Comparison of ENCODE assay signal across 22 cellular contexts in genomic region chr1:115815694-115816093, GRCh38. TPM values are rescaled to one million over a fixed set of nuclear protein-coding genes. Genes with fewer than 3 reads are reported as not detected.
"Had no signal": no experiment of that assay in that cellular context is flagged by ENCODE, and none has a peak within 500 bp of the region (broad histone marks: within the 10 kb centered on the region; RNA-seq: fewer than 3 reads in every experiment).

No MANE protein-coding gene starts in this region.

- H3K27ac Mint-ChIP-seq: activated CD4-positive, alpha-beta memory T cell treated with anti-CD3 and anti-CD28 coated beads for 36 hours; activated naive CD8-positive, alpha-beta T cell treated with anti-CD3 and anti-CD28 coated beads, Interleukin-2, amount 10 ng/mL, durations not matched to agents 7 days and 5 days; natural killer cell treated with Interleukin-12 subunit alpha and Interleukin-12 subunit beta and Interleukin-15 and Interleukin-18, amount 100 ng/mL, for 72 hours; stimulated activated naive CD8-positive, alpha-beta T cell treated with anti-CD3 and anti-CD28 coated beads, Interleukin-15, Interleukin-2, amounts not matched to agents 100 ng/mL and 50 ng/mL, for 24 hours had no signal

- H3K27ac ChIP-seq: cardiac muscle cell, gastrocnemius medialis, ovary, prostate gland, tibial artery had no signal

- H3K27me3 ChIP-seq: cardiac muscle cell, gastrocnemius medialis, ovary, tibial artery had no signal

- H3K4me1 ChIP-seq: gastrocnemius medialis had no signal

- H3K36me3 ChIP-seq: cardiac muscle cell, gastrocnemius medialis, ovary, prostate gland, tibial artery had no signal

- H3K9me3 Mint-ChIP-seq: activated CD4-positive, alpha-beta memory T cell treated with anti-CD3 and anti-CD28 coated beads for 36 hours; activated naive CD8-positive, alpha-beta T cell treated with anti-CD3 and anti-CD28 coated beads, Interleukin-2, amount 10 ng/mL, durations not matched to agents 7 days and 5 days; natural killer cell treated with Interleukin-12 subunit alpha and Interleukin-12 subunit beta and Interleukin-15 and Interleukin-18, amount 100 ng/mL, for 72 hours; stimulated activated naive CD8-positive, alpha-beta T cell treated with anti-CD3 and anti-CD28 coated beads, Interleukin-15, Interleukin-2, amounts not matched to agents 100 ng/mL and 50 ng/mL, for 24 hours had no signal

- H3K9me3 ChIP-seq: gastrocnemius medialis, ovary, prostate gland, tibial artery had no signal

- H3K4me3 ChIP-seq: cardiac muscle cell, gastrocnemius medialis, lung, ovary, prostate gland, tibial artery had no signal

- H3K4me1 Mint-ChIP-seq: activated naive CD8-positive, alpha-beta T cell treated with anti-CD3 and anti-CD28 coated beads, Interleukin-2, amount 10 ng/mL, durations not matched to agents 7 days and 5 days had no signal

- H3K4me3 Mint-ChIP-seq: activated CD4-positive, alpha-beta memory T cell treated with anti-CD3 and anti-CD28 coated beads for 36 hours; activated naive CD8-positive, alpha-beta T cell treated with anti-CD3 and anti-CD28 coated beads, Interleukin-2, amount 10 ng/mL, durations not matched to agents 7 days and 5 days; natural killer cell treated with Interleukin-12 subunit alpha and Interleukin-12 subunit beta and Interleukin-15 and Interleukin-18, amount 100 ng/mL, for 72 hours; stimulated activated naive CD8-positive, alpha-beta T cell treated with anti-CD3 and anti-CD28 coated beads, Interleukin-15, Interleukin-2, amounts not matched to agents 100 ng/mL and 50 ng/mL, for 24 hours had no signal

- DNase-seq: activated CD4-positive, alpha-beta memory T cell treated with anti-CD3 and anti-CD28 coated beads for 36 hours; activated CD4-positive, alpha-beta T cell treated with anti-CD3 and anti-CD28 coated beads for 48 hours; activated naive CD4-positive, alpha-beta T cell treated with Interleukin-2 at 50 U/mL for 16 hours; activated naive CD8-positive, alpha-beta T cell treated with anti-CD3 and anti-CD28 coated beads, Interleukin-2, amount 10 ng/mL, durations not matched to agents 7 days and 5 days; activated T-cell treated with anti-CD3 and anti-CD28 coated beads, Interleukin-2, amount 50 U/mL, for 48 hours; amygdala; gastrocnemius medialis; islet precursor cell; ovary; right cardiac atrium; stimulated activated CD4-positive, alpha-beta T cell treated with anti-CD3 and anti-CD28 coated beads, Interleukin-12 subunit alpha, Interleukin-12 subunit beta, amount 100 ng/mL, for 4 hours; stimulated activated CD4-positive, alpha-beta T cell treated with anti-CD3 and anti-CD28 coated beads, Interleukin-4, amount 100 ng/mL, for 4 hours; substantia nigra; tibial artery had no signal

- H3K36me3 Mint-ChIP-seq: activated CD4-positive, alpha-beta memory T cell treated with anti-CD3 and anti-CD28 coated beads for 36 hours; activated naive CD8-positive, alpha-beta T cell treated with anti-CD3 and anti-CD28 coated beads, Interleukin-2, amount 10 ng/mL, durations not matched to agents 7 days and 5 days; natural killer cell treated with Interleukin-12 subunit alpha and Interleukin-12 subunit beta and Interleukin-15 and Interleukin-18, amount 100 ng/mL, for 72 hours had no signal

- ATAC-seq: natural killer cell treated with Interleukin-12 subunit alpha and Interleukin-12 subunit beta and Interleukin-15 and Interleukin-18, amount 100 ng/mL, for 72 hours had no signal

RNA-seq across cellular contexts. Expression of gene NHLH2, which starts 25.2 kb away (rescaled TPM):
- total RNA-seq: activated CD4-positive, alpha-beta memory T cell treated with anti-CD3 and anti-CD28 coated beads for 36 hours; activated naive CD8-positive, alpha-beta T cell treated with anti-CD3 and anti-CD28 coated beads, Interleukin-2, amount 10 ng/mL, durations not matched to agents 7 days and 5 days; cardiac muscle cell; chondrocyte; gastrocnemius medialis; natural killer cell treated with Interleukin-12 subunit alpha and Interleukin-12 subunit beta and Interleukin-15 and Interleukin-18, amount 100 ng/mL, for 72 hours; ovary; right cardiac atrium; skeletal muscle tissue; T-helper 2 cell treated with Interferon-gamma antibody and Interleukin-4, amounts not matched to agents 100 ng/mL and 5 ng/mL, for 36 hours had no signal
- polyA plus RNA-seq: cardiac muscle cell, ovary, right cardiac atrium had no signal

RNA-seq across cellular contexts. Expression of gene CASQ2, which starts 47.2 kb away (rescaled TPM):
- total RNA-seq: activated CD4-positive, alpha-beta memory T cell treated with anti-CD3 and anti-CD28 coated beads for 36 hours; activated naive CD8-positive, alpha-beta T cell treated with anti-CD3 and anti-CD28 coated beads, Interleukin-2, amount 10 ng/mL, durations not matched to agents 7 days and 5 days; chondrocyte; natural killer cell treated with Interleukin-12 subunit alpha and Interleukin-12 subunit beta and Interleukin-15 and Interleukin-18, amount 100 ng/mL, for 72 hours; T-helper 2 cell treated with Interferon-gamma antibody and Interleukin-4, amounts not matched to agents 100 ng/mL and 5 ng/mL, for 36 hours had no signal
